ENCODE assay signal across 8 cellular contexts in genomic region chr1:23979387-23980005, GRCh38. TPM values are rescaled to one million over a fixed set of nuclear protein-coding genes. Genes with fewer than 3 reads are reported as not detected.
DNase-seq lines count a peak whose midpoint lies in the region; ATAC-seq and TF ChIP-seq lines count a peak whose summit lies in the region.

No MANE protein-coding gene starts in this region.

- ATAC-seq in GM18511 (IDR thresholded peaks at IDR 0.05; ENCODE audit: unreplicated experiment) (no peak), esophagus mucosa (no peak)

- peaks cover 64% of the 10 kb centered on the region for H3K79me2 ChIP-seq in OCI-LY3 (ENCODE audit: low read length)

- H3K4me3 Mint-ChIP-seq in osteocyte (ENCODE audit: unreplicated experiment) = peak overlapping the region; percentile 94

- peak overlapping the region; percentile 97 for H3K27ac ChIP-seq in OCI-LY3 (ENCODE audit: low read length)

- H3K36me3 ChIP-seq in OCI-LY3 (replicated peaks; ENCODE audit: low read depth, low read length) = peaks cover 47% of the 10 kb centered on the region

- TF ChIP-seq CTCF in GM12864 (IDR thresholded peaks at IDR 0.05; ENCODE audit: low read depth, low read length, missing control alignments) = no peak
- no peak for TF ChIP-seq CTCF in OCI-LY3 (IDR thresholded peaks at IDR 0.05; ENCODE audit: low read depth, low read length)
- TF ChIP-seq CTCF in epithelial cell of esophagus (IDR thresholded peaks at IDR 0.05; ENCODE audit: insufficient read depth, low read depth, low read length, missing control alignments) = no peak
- no peak for TF ChIP-seq CTCF in osteocyte (IDR thresholded peaks at IDR 0.05)

- H4K20me1 ChIP-seq in OCI-LY3 (ENCODE audit: insufficient read depth, low read length) = peaks cover 39% of the 10 kb centered on the region

- H3K4me2 ChIP-seq in OCI-LY3 (ENCODE audit: low read length) = peak overlapping the region; percentile 93

- no peaks in the 10 kb centered on the region for H3K9me3 Mint-ChIP-seq in osteocyte (ENCODE audit: unreplicated experiment)

- H3K4me3 ChIP-seq in GM12864 (ENCODE audit: low read depth, low read length) (peak overlapping the region; percentile 90), OCI-LY3 (ENCODE audit: low read length) (peak overlapping the region; percentile 99), epithelial cell of esophagus (ENCODE audit: low read length) (peak overlapping the region; percentile 79)

- H3K27me3 ChIP-seq in OCI-LY3 (ENCODE audit: low read depth, low read length) = no peaks in the 10 kb centered on the region

- no peaks in the 10 kb centered on the region for H3K9me3 ChIP-seq in OCI-LY3 (ENCODE audit: insufficient read depth, low read length)

- peaks cover 41% of the 10 kb centered on the region for H3K4me1 ChIP-seq in OCI-LY3 (ENCODE audit: low read length)

- peak overlapping the region; percentile 100 for H3K9ac ChIP-seq in OCI-LY3 (ENCODE audit: low read length)

- no peak for DNase-seq in GM12864 (ENCODE audit: low read depth)
- no peak for DNase-seq in epithelial cell of esophagus (ENCODE audit: low read depth)
- DNase-seq in osteocyte (ENCODE audit: extremely low spot score, unreplicated experiment) = no peak
- no peak for DNase-seq in superior temporal gyrus (ENCODE audit: extremely low spot score)
- DNase-seq in D341Med (ENCODE audit: low spot score) = no peak

- peak overlapping the region; percentile 92 for H3K27ac Mint-ChIP-seq in osteocyte (ENCODE audit: unreplicated experiment)

- no peak overlapping the region for H2AFZ ChIP-seq in OCI-LY3 (ENCODE audit: low read depth, low read length)

- peaks cover 16% of the 10 kb centered on the region for H3K36me3 Mint-ChIP-seq in osteocyte (ENCODE audit: unreplicated experiment)

- no peaks in the 10 kb centered on the region for H3K27me3 Mint-ChIP-seq in osteocyte (ENCODE audit: unreplicated experiment)

- peaks cover 59% of the 10 kb centered on the region for H3K4me1 Mint-ChIP-seq in osteocyte (ENCODE audit: unreplicated experiment)

RNA-seq across cellular contexts. Expression of gene SRSF10, which starts 0.6 kb away (rescaled TPM):
- total RNA-seq in osteocyte (87.0 and 93.3 TPM in 2 replicates), esophagus mucosa (48.5 TPM)

RNA-seq across cellular contexts. Expression of gene PNRC2, which starts 19.9 kb away (rescaled TPM):
- total RNA-seq in osteocyte (58.9 and 63.7 TPM in 2 replicates), esophagus mucosa (47.8 TPM)
